In the genomic region with DNA sequence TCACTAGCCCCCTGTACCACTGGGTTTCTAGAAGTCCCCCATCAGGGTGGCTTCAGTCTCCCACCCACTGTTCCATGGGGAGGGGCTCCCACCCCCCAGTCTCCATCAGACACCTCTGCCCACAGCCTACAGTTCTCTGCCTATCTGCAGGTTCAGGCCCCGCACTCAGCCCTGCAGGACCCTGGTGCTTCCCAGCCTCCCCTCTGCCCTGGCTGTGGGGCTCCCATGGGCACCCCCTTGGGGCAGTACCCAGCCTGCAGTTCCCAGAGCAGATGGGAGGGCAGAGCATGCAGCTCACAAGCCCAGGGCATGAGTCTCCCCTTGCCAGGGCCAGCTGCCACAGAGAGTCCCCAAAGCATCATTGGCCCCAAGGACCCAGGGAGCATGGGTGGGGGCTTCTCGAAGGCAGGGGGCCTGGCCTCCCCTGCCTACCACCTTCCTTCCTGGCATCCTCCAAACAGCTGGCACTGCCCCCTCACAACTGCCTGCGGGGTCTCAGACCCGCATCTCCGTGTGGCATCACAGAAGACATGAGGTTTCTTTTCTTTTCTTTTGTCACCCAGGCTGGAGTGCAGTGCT, we compare ENCODE assay signal across 20 cellular contexts.
"Had no signal": no experiment of that assay in that cellular context is flagged by ENCODE, and none has a peak within 500 bp of the region (broad histone marks: within the 10 kb centered on the region; RNA-seq: fewer than 3 reads in every experiment).

No MANE protein-coding gene starts in this region.

- H3K4me3 Mint-ChIP-seq: activated naive CD4-positive, alpha-beta T cell treated with anti-CD3 and anti-CD28 coated beads, Interleukin-2, amount 50 U/mL, for 24 hours; activated T-cell treated with anti-CD3 and anti-CD28 coated beads, Interleukin-2, amount 50 U/mL, for 72 hours; nephron progenitor cell; WTC11 had no signal

- H3K9me3 ChIP-seq: adrenal gland, ascending aorta, esophagus muscularis mucosa, gastrocnemius medialis had no signal

- H3K36me3 Mint-ChIP-seq: activated naive CD4-positive, alpha-beta T cell treated with anti-CD3 and anti-CD28 coated beads, Interleukin-2, amount 50 U/mL, for 24 hours had no signal

- H3K27ac Mint-ChIP-seq: activated naive CD4-positive, alpha-beta T cell treated with anti-CD3 and anti-CD28 coated beads, Interleukin-2, amount 50 U/mL, for 24 hours; activated T-cell treated with anti-CD3 and anti-CD28 coated beads, Interleukin-2, amount 50 U/mL, for 72 hours; nephron progenitor cell; progenitor cell of endocrine pancreas; WTC11 had no signal

- H3K27me3 Mint-ChIP-seq: activated naive CD4-positive, alpha-beta T cell treated with anti-CD3 and anti-CD28 coated beads, Interleukin-2, amount 50 U/mL, for 24 hours; progenitor cell of endocrine pancreas had no signal

- ATAC-seq: activated T-cell treated with anti-CD3 and anti-CD28 coated beads, Interleukin-2, amount 50 U/mL, for 72 hours; gastrocnemius medialis; left cardiac atrium; stimulated activated naive CD8-positive, alpha-beta T cell treated with anti-CD3 and anti-CD28 coated beads, Interleukin-15, Interleukin-2, amounts not matched to agents 100 U/mL and 50 U/mL, for 24 hours; WTC11 had no signal

- H3K27ac ChIP-seq: ascending aorta, brain microvascular endothelial cell, esophagus muscularis mucosa, gastrocnemius medialis had no signal

- H3K4me3 ChIP-seq: adrenal gland, ascending aorta, esophagus muscularis mucosa, gastrocnemius medialis had no signal

- DNase-seq: activated CD8-positive, alpha-beta memory T cell treated with anti-CD3 and anti-CD28 coated beads, Interleukin-2, amount 50 U/mL, for 48 hours; activated gamma-delta T cell; activated T-cell treated with anti-CD3 and anti-CD28 coated beads, Interleukin-2, amount 50 U/mL, for 72 hours; adrenal gland; brain microvascular endothelial cell; effector memory CD4-positive, alpha-beta T cell; gastrocnemius medialis; head of caudate nucleus; nephron progenitor cell; occipital lobe; retina; stimulated activated CD4-positive, alpha-beta T cell treated with anti-CD3 and anti-CD28 coated beads, Interleukin-4, amount 100 ng/mL, for 24 hours; stimulated activated naive CD8-positive, alpha-beta T cell treated with anti-CD3 and anti-CD28 coated beads, Interleukin-15, Interleukin-2, amounts not matched to agents 100 U/mL and 50 U/mL, for 24 hours; T-helper 9 cell had no signal

- H3K27me3 ChIP-seq: adrenal gland, ascending aorta, brain microvascular endothelial cell, esophagus muscularis mucosa, gastrocnemius medialis had no signal

- H3K9me3 Mint-ChIP-seq: activated naive CD4-positive, alpha-beta T cell treated with anti-CD3 and anti-CD28 coated beads, Interleukin-2, amount 50 U/mL, for 24 hours; activated T-cell treated with anti-CD3 and anti-CD28 coated beads, Interleukin-2, amount 50 U/mL, for 72 hours; nephron progenitor cell; WTC11 had no signal
